ENCODE assay signal across 9 cellular contexts in genomic region chr4:71713611-71714203, GRCh38.
DNase-seq lines count a peak whose midpoint lies in the region; ATAC-seq and TF ChIP-seq lines count a peak whose summit lies in the region.
"Had no signal": no experiment of that assay in that cellular context is flagged by ENCODE, and none has a peak within 500 bp of the region (broad histone marks: within the 10 kb centered on the region; RNA-seq: fewer than 3 reads in every experiment).

No MANE protein-coding gene starts in this region.

- CTCF ChIA-PET in mammary epithelial cell (lab: Charles Lee; ENCODE audit: low non-redundant PET), result no interaction called here
- CTCF ChIA-PET in activated CD4-positive, alpha-beta memory T cell treated with anti-CD3 and anti-CD28 coated beads for 36 hours (lab: Charles Lee), result interaction anchor here (2.6 kb wide), 1 partner anchor 529 kb away, joined by 11 read pairs; no protein-coding TSS in a partner anchor

- ATAC-seq in HG02943 (IDR thresholded peaks at IDR 0.05; ENCODE audit: low read depth, unreplicated experiment), result peak; percentile 67
- ATAC-seq in HG03108 (IDR thresholded peaks at IDR 0.05; ENCODE audit: unreplicated experiment), result no peak

- H3K27ac Mint-ChIP-seq in activated CD4-positive, alpha-beta memory T cell treated with anti-CD3 and anti-CD28 coated beads for 36 hours, result no peak overlapping the region

- H3K27ac ChIP-seq in mammary epithelial cell (ENCODE audit: insufficient read depth, low read depth, low read length), result no peak overlapping the region

- H3K36me3 Mint-ChIP-seq in activated CD4-positive, alpha-beta memory T cell treated with anti-CD3 and anti-CD28 coated beads for 36 hours, result no peaks in the 10 kb centered on the region

- intact Hi-C loops in mammary epithelial cell (cut with micrococcal nuclease), result loop anchor here (1.0 kb wide), 2 partner anchors 484 to 528 kb away; no protein-coding TSS in a partner anchor
- intact Hi-C loops in activated CD4-positive, alpha-beta memory T cell treated with anti-CD3 and anti-CD28 coated beads for 36 hours (cut with micrococcal nuclease), result loop anchor here (1.0 to 5.0 kb wide), 3 partner anchors 441 to 1113 kb away; no protein-coding TSS in a partner anchor

- no peaks in the 10 kb centered on the region for H3K79me2 ChIP-seq in mammary epithelial cell (ENCODE audit: insufficient read depth, low read length)

- dilution Hi-C loops in mammary epithelial cell (cut with HindIII; ENCODE audit: low sequenced_read_pairs), result no loop called here

- peak; percentile 24 for TF ChIP-seq CTCF in GM12865 (IDR thresholded peaks at IDR 0.05; ENCODE audit: insufficient read depth, low read depth, low read length, missing control alignments)
- TF ChIP-seq CTCF in mammary epithelial cell (conservative IDR thresholded peaks at IDR 0.05 in 1 of 2, IDR thresholded peaks at IDR 0.05 in 1 of 2; ENCODE audit: extremely low read depth in 1 of 2, insufficient read depth in 1 of 2, low read depth in 1 of 2, low read length in 2 of 2), result peak; percentile 47 to 54

- DNase-seq in A172 (ENCODE audit: low spot score) (peak; percentile 10), GM12865 (ENCODE audit: low read depth) (peak; percentile 34), NCI-H345 (lab: John Stamatoyannopoulos, UW) (peak; percentile 50), mammary epithelial cell (peak; percentile 9), lung microvascular endothelial cell (ENCODE audit: low read depth in 2 of 2) (peak; percentile 58 to 64)
- no peak for DNase-seq in activated CD4-positive, alpha-beta memory T cell treated with anti-CD3 and anti-CD28 coated beads for 36 hours

- H3K4me3 ChIP-seq in GM12865 (ENCODE audit: low read depth, low read length) (no peak overlapping the region), mammary epithelial cell (replicated peaks in 1 of 3; ENCODE audit: insufficient read depth in 1 of 3, low read depth in 2 of 3, low read length in 3 of 3) (no peak overlapping the region)

- no peaks in the 10 kb centered on the region for H3K9me3 ChIP-seq in mammary epithelial cell (replicated peaks; ENCODE audit: insufficient read depth, low read length)

- POLR2A ChIA-PET in activated CD4-positive, alpha-beta memory T cell treated with anti-CD3 and anti-CD28 coated beads for 36 hours (lab: Charles Lee), result no interaction called here

- no peaks in the 10 kb centered on the region for H3K4me1 ChIP-seq in mammary epithelial cell (ENCODE audit: insufficient read depth, low read length)

- no peaks in the 10 kb centered on the region for H3K9me3 Mint-ChIP-seq in activated CD4-positive, alpha-beta memory T cell treated with anti-CD3 and anti-CD28 coated beads for 36 hours
- H3K9me3 Mint-ChIP-seq: central memory CD8-positive, alpha-beta T cell had no signal

- H3K36me3 ChIP-seq in mammary epithelial cell (ENCODE audit: insufficient read depth, low read length), result no peaks in the 10 kb centered on the region

- no peak overlapping the region for H3K4me2 ChIP-seq in mammary epithelial cell (ENCODE audit: insufficient read depth, low read depth, low read length)

- H3K9ac ChIP-seq in mammary epithelial cell (ENCODE audit: insufficient read depth, low read length), result no peak overlapping the region

- no peak overlapping the region for H2AFZ ChIP-seq in mammary epithelial cell (ENCODE audit: low read depth, low read length)

- no peak overlapping the region for H3K4me3 Mint-ChIP-seq in activated CD4-positive, alpha-beta memory T cell treated with anti-CD3 and anti-CD28 coated beads for 36 hours
- H3K4me3 Mint-ChIP-seq: central memory CD8-positive, alpha-beta T cell had no signal

- in situ Hi-C loops in mammary epithelial cell (cut with MboI; ENCODE audit: low sequenced_read_pairs in 2 of 2), result loop anchor here (25.0 kb wide), 3 partner anchors 476 to 1101 kb away; partner anchors contain the start of gene JCHAIN (in 1 of the 2)

- H3K4me1 Mint-ChIP-seq in activated CD4-positive, alpha-beta memory T cell treated with anti-CD3 and anti-CD28 coated beads for 36 hours (ENCODE audit: low read depth), result no peaks in the 10 kb centered on the region
- H3K4me1 Mint-ChIP-seq: central memory CD8-positive, alpha-beta T cell had no signal

- peaks cover 2% of the 10 kb centered on the region for H3K27me3 Mint-ChIP-seq in activated CD4-positive, alpha-beta memory T cell treated with anti-CD3 and anti-CD28 coated beads for 36 hours
- H3K27me3 Mint-ChIP-seq: central memory CD8-positive, alpha-beta T cell had no signal

- H3K27me3 ChIP-seq in mammary epithelial cell (ENCODE audit: insufficient read depth, low read length), result no peaks in the 10 kb centered on the region

- BruUV-seq in mammary epithelial cell (replicated peaks; lab: Mats Ljungman, UMichigan), result no TSS peak

- WGBS in mammary epithelial cell (ENCODE audit: low coverage, missing lambda C conversion rate), result 0% methylated on average over 1 of the region's 1 CpG

- no peaks in the 10 kb centered on the region for H4K20me1 ChIP-seq in mammary epithelial cell (ENCODE audit: insufficient read depth, low read length)
